Comparison of ENCODE assay signal across 2 cellular contexts in the genomic region with DNA sequence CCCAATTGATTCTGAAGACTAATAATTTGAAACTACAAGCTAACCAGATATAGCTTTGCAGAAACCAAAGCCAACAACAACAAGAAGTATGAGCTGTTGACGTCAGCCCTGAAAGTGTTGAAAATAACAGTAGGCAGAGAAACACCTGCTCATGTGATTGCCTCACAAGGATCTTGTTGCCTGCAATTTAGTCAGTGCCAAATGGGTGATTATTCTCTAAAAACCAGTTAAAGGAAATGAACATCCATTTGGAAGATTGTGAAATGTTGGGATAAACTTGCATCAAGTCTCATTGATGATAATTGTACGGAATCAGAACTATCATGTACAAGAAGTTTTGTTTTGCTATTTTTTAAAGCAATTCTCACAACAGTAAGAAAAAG.
TF ChIP-seq lines count a peak whose summit lies in the region.

No MANE protein-coding gene starts in this region.

TF ChIP-seq in liver, 16 proteins besides CTCF, POLR2A, EP300 and RAD21 (continued from another document):
- TF ChIP-seq, protein P1, sequence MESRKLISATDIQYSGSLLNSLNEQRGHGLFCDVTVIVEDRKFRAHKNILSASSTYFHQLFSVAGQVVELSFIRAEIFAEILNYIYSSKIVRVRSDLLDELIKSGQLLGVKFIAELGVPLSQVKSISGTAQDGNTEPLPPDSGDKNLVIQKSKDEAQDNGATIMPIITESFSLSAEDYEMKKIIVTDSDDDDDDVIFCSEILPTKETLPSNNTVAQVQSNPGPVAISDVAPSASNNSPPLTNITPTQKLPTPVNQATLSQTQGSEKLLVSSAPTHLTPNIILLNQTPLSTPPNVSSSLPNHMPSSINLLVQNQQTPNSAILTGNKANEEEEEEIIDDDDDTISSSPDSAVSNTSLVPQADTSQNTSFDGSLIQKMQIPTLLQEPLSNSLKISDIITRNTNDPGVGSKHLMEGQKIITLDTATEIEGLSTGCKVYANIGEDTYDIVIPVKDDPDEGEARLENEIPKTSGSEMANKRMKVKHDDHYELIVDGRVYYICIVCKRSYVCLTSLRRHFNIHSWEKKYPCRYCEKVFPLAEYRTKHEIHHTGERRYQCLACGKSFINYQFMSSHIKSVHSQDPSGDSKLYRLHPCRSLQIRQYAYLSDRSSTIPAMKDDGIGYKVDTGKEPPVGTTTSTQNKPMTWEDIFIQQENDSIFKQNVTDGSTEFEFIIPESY (IDR thresholded peaks at IDR 0.05): no peak
- TF ChIP-seq NR2F2 (IDR thresholded peaks at IDR 0.05): no peak
- TF ChIP-seq GABPA (IDR thresholded peaks at IDR 0.05 in 1 of 2, conservative IDR thresholded peaks at IDR 0.05 in 1 of 2): no peak
- no peak for TF ChIP-seq RXRA (IDR thresholded peaks at IDR 0.05)
- TF ChIP-seq, protein P2, sequence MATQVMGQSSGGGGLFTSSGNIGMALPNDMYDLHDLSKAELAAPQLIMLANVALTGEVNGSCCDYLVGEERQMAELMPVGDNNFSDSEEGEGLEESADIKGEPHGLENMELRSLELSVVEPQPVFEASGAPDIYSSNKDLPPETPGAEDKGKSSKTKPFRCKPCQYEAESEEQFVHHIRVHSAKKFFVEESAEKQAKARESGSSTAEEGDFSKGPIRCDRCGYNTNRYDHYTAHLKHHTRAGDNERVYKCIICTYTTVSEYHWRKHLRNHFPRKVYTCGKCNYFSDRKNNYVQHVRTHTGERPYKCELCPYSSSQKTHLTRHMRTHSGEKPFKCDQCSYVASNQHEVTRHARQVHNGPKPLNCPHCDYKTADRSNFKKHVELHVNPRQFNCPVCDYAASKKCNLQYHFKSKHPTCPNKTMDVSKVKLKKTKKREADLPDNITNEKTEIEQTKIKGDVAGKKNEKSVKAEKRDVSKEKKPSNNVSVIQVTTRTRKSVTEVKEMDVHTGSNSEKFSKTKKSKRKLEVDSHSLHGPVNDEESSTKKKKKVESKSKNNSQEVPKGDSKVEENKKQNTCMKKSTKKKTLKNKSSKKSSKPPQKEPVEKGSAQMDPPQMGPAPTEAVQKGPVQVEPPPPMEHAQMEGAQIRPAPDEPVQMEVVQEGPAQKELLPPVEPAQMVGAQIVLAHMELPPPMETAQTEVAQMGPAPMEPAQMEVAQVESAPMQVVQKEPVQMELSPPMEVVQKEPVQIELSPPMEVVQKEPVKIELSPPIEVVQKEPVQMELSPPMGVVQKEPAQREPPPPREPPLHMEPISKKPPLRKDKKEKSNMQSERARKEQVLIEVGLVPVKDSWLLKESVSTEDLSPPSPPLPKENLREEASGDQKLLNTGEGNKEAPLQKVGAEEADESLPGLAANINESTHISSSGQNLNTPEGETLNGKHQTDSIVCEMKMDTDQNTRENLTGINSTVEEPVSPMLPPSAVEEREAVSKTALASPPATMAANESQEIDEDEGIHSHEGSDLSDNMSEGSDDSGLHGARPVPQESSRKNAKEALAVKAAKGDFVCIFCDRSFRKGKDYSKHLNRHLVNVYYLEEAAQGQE (IDR thresholded peaks at IDR 0.05): no peak
- no peak for TF ChIP-seq TAF1 (conservative IDR thresholded peaks at IDR 0.05)
- no peak for TF ChIP-seq HNF4G (IDR thresholded peaks at IDR 0.05)
- TF ChIP-seq, protein P3, sequence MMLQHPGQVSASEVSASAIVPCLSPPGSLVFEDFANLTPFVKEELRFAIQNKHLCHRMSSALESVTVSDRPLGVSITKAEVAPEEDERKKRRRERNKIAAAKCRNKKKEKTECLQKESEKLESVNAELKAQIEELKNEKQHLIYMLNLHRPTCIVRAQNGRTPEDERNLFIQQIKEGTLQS (IDR thresholded peaks at IDR 0.05): no peak
- TF ChIP-seq YY1 (IDR thresholded peaks at IDR 0.05): no peak
- TF ChIP-seq FOXA1 (IDR thresholded peaks at IDR 0.05): no peak
- no peak for TF ChIP-seq JUND (IDR thresholded peaks at IDR 0.05)
- no peak for TF ChIP-seq HNF4A (conservative IDR thresholded peaks at IDR 0.05)
- no peak for TF ChIP-seq FOXA2 (IDR thresholded peaks at IDR 0.05)
- TF ChIP-seq SP1 (IDR thresholded peaks at IDR 0.05): no peak
- TF ChIP-seq EGR1 (IDR thresholded peaks at IDR 0.05; ENCODE audit: low read depth in 2 of 2): no peak

TF ChIP-seq in HepG2, 621 proteins besides CTCF, POLR2A, EP300 and RAD21 (continued from another document):
- no peak for TF ChIP-seq FOXP1 (IDR thresholded peaks at IDR 0.05)
- no peak for TF ChIP-seq FOXP1 (CRISPR knock-in tag; IDR thresholded peaks at IDR 0.05)
- TF ChIP-seq TOPORS (CRISPR knock-in tag; IDR thresholded peaks at IDR 0.05): no peak
- no peak for TF ChIP-seq KDM3A (CRISPR knock-in tag; IDR thresholded peaks at IDR 0.05; ENCODE audit: low read depth)
- TF ChIP-seq ZSCAN29 (CRISPR knock-in tag; conservative IDR thresholded peaks at IDR 0.05): no peak
- TF ChIP-seq ZNF589 (CRISPR knock-in tag; conservative IDR thresholded peaks at IDR 0.05): no peak
- TF ChIP-seq, protein P4, sequence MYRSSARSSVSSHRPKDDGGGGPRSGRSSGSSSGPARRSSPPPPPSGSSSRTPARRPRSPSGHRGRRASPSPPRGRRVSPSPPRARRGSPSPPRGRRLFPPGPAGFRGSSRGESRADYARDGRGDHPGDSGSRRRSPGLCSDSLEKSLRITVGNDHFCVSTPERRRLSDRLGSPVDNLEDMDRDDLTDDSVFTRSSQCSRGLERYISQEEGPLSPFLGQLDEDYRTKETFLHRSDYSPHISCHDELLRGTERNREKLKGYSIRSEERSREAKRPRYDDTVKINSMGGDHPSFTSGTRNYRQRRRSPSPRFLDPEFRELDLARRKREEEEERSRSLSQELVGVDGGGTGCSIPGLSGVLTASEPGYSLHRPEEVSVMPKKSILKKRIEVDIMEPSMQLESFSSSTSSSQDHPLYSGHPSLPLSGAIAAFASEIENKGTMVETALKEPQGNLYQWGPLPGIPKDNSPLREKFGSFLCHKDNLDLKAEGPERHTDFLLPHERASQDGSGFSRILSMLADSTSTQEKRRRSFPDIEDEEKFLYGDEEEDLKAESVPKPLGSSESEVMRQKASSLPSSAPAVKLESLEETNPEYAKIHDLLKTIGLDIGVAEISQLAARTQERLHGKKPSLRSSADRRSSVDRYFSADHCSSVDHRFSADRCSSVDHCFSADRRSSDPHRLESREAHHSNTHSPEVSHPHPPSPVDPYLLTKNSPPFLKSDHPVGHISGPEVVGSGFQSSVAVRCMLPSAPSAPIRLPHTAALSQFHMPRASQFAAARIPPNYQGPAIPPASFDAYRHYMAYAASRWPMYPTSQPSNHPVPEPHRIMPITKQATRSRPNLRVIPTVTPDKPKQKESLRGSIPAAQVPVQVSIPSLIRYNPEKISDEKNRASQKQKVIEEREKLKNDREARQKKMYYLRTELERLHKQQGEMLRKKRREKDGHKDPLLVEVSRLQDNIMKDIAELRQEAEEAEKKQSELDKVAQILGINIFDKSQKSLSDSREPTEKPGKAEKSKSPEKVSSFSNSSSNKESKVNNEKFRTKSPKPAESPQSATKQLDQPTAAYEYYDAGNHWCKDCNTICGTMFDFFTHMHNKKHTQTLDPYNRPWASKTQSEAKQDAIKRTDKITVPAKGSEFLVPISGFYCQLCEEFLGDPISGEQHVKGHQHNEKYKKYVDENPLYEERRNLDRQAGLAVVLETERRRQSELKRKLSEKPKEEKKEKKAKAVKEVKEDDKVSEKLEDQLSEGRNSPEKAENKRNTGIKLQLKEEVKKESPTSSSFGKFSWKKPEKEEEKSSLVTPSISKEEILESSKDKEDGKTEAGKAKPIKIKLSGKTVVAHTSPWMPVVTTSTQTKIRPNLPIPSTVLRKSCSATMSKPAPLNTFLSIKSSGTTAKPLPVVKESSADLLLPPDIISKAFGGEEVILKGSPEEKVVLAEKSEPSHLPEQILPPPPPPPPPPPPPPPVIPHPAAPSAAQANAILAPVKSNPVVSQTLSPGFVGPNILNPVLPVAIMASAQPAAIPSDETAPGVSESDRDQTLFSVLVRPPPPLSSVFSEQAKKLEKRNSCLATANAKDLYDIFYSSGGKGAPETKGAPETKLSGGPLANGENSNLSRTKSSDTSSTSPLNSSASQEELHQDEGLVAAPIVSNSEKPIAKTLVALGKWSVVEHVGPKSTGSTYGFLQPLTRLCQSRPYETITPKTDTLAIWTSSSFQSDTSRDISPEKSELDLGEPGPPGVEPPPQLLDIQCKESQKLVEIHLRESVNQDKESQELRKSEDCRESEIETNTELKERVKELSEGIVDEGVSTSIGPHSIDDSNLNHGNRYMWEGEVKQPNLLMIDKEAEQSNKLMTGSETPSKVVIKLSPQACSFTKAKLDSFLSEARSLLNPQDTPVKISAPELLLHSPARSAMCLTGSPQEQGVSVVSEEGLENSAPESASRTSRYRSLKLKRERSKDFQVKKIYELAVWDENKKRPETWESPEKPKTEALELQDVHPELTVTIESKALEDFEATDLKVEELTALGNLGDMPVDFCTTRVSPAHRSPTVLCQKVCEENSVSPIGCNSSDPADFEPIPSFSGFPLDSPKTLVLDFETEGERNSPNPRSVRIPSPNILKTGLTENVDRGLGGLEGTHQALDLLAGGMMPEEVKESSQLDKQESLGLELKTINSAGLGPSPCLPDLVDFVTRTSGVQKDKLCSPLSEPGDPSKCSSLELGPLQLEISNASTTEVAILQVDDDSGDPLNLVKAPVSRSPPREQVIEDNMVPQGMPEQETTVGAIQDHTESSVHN (CRISPR knock-in tag; IDR thresholded peaks at IDR 0.05): no peak
- no peak for TF ChIP-seq NFYB (CRISPR knock-in tag; IDR thresholded peaks at IDR 0.05)
- no peak for TF ChIP-seq ZSCAN31 (CRISPR knock-in tag; IDR thresholded peaks at IDR 0.05; ENCODE audit: low read depth)
- TF ChIP-seq DPF2 (CRISPR knock-in tag; IDR thresholded peaks at IDR 0.05; ENCODE audit: borderline replicate concordance, low read depth): no peak
- no peak for TF ChIP-seq ZNF383 (CRISPR knock-in tag; IDR thresholded peaks at IDR 0.05; ENCODE audit: borderline replicate concordance)
- TF ChIP-seq ZNF780A (CRISPR knock-in tag; IDR thresholded peaks at IDR 0.05): no peak
TF ChIP-seq in HepG2: peak in this region for 0.
